27 cellular contexts compared by ENCODE assay signal in the genomic region with DNA sequence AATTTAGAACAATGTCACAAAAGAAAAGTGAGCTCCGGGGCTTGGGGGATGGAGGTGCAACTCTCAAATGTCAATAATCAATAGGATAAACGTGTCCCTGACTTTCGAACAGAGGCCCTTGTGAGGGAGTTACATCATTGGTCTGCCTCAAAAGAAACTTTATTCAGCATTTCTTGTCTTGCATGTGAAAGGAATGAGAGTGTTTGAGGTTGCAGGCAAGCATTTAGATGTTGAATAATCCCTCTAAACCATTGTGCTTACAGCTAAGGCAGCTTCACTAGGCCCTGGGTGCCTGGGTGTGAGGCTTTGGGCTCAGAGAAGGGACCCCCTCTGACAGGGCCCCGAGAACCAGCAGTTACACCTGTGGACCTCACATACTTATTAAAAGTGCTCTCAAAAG. TPM values are rescaled to one million over a fixed set of nuclear protein-coding genes. Genes with fewer than 3 reads are reported as not detected.
A peak's percentile ranks its signal among the peaks of the same experiment; 100 is the strongest.
DNase-seq lines count a peak whose midpoint lies in the region; ATAC-seq, FAIRE-seq and TF ChIP-seq lines count a peak whose summit lies in the region.
"Had no signal": no experiment of that assay in that cellular context is flagged by ENCODE, and none has a peak within 500 bp of the region (broad histone marks: within the 10 kb centered on the region; RNA-seq: fewer than 3 reads in every experiment).

No MANE protein-coding gene starts in this region.

- no peak for TF ChIP-seq CTCF in CD8-positive, alpha-beta T cell (IDR thresholded peaks at IDR 0.05)

- no peaks in the 10 kb centered on the region for H3K9me3 ChIP-seq in CD8-positive, alpha-beta T cell (ENCODE audit: low read length)
- H3K9me3 ChIP-seq in HUES48 (ENCODE audit: control insufficient read depth, insufficient read depth, low read length): no peaks in the 10 kb centered on the region
- H3K9me3 ChIP-seq: thoracic aorta had no signal

- CTCF ChIA-PET in CD8-positive, alpha-beta T cell (lab: Charles Lee): no interaction called here

- DNase-seq in CD8-positive, alpha-beta T cell: no peak
- DNase-seq in caudate nucleus (lab: John Stamatoyannopoulos, UW): no peak
- no peak for DNase-seq in immature natural killer cell
- no peak for DNase-seq in 8988T
- DNase-seq in DMS 273 (lab: John Stamatoyannopoulos, UW; ENCODE audit: unreplicated experiment): no peak
- no peak for DNase-seq in H54 (ENCODE audit: insufficient read length, low spot score)
- DNase-seq: activated CD4-positive, CD25-positive, alpha-beta regulatory T cell treated with anti-CD3 and anti-CD28 coated beads, Interleukin-2, amount 50 U/mL, for 72 hours; activated CD8-positive, alpha-beta T cell treated with anti-CD3 and anti-CD28 coated beads, Interleukin-2, amount 10 ng/mL, durations not matched to agents 7 days and 5 days; activated naive CD4-positive, alpha-beta T cell; left colon; NCI-H1092 treated with DMSO at 0.1 percent for 48 hours; NCI-H2029; NCI-H226; NCI-H82; SHP77 treated with DMSO at 0.1 percent for 48 hours; stimulated activated CD4-positive, alpha-beta T cell treated with anti-CD3 and anti-CD28 coated beads, Interleukin-1b, Interleukin-23, amount 100 ng/mL, for 48 hours; stimulated activated naive B cell treated with anti-CD40 and anti-IgM and Interleukin-4, amounts not matched to agents 10 μg/mL and 1 μg/mL and 100 μg/mL, for 72 hours; SW 1271 had no signal

- intact Hi-C loops in CD8-positive, alpha-beta T cell (cut with DNase I, micrococcal nuclease): no loop called here

- H3K36me3 ChIP-seq in CD8-positive, alpha-beta T cell (ENCODE audit: insufficient read depth, low read length): no peaks in the 10 kb centered on the region
- H3K36me3 ChIP-seq in HUES48 (ENCODE audit: control insufficient read depth, insufficient read depth, low read length): no peaks in the 10 kb centered on the region
- H3K36me3 ChIP-seq: thoracic aorta had no signal

- H3K4me3 Mint-ChIP-seq in CD8-positive, alpha-beta T cell: peak overlapping the region; percentile 63
- peak overlapping the region in 4 of 5 donors; percentile 7 to 64 (median 30) for H3K4me3 Mint-ChIP-seq in immature natural killer cell
- H3K4me3 Mint-ChIP-seq: neural crest cell; stimulated activated naive B cell treated with anti-CD40 and anti-IgM and Interleukin-4, amounts not matched to agents 10 μg/mL and 1 μg/mL and 100 μg/mL, for 72 hours had no signal

- no peak overlapping the region for H3K9ac ChIP-seq in HUES48 (ENCODE audit: low read depth, low read length)

- peaks cover 6% of the 10 kb centered on the region for H3K27me3 Mint-ChIP-seq in CD8-positive, alpha-beta T cell (ENCODE audit: low read depth)
- peaks cover 0 to 12% (median 2%) of the 10 kb centered on the region in 3 donors for H3K27me3 Mint-ChIP-seq in immature natural killer cell (ENCODE audit: low read depth in 3 of 3)
- H3K27me3 Mint-ChIP-seq: progenitor cell of endocrine pancreas had no signal

- H3K4me1 Mint-ChIP-seq in CD8-positive, alpha-beta T cell (ENCODE audit: low read depth): peaks cover 27% of the 10 kb centered on the region
- H3K4me1 Mint-ChIP-seq in immature natural killer cell: peaks cover 15 to 19% of the 10 kb centered on the region in 2 donors
- H3K4me1 Mint-ChIP-seq: neural crest cell; stimulated activated naive B cell treated with anti-CD40 and anti-IgM and Interleukin-4, amounts not matched to agents 10 μg/mL and 1 μg/mL and 100 μg/mL, for 72 hours had no signal

- no peak overlapping the region for H3K27ac Mint-ChIP-seq in CD8-positive, alpha-beta T cell
- H3K27ac Mint-ChIP-seq in immature natural killer cell: peak overlapping the region in 2 of 6 donors; percentile 6 to 11
- H3K27ac Mint-ChIP-seq: progenitor cell of endocrine pancreas; stimulated activated naive B cell treated with anti-CD40 and anti-IgM and Interleukin-4, amounts not matched to agents 10 μg/mL and 1 μg/mL and 100 μg/mL, for 72 hours had no signal

- no peaks in the 10 kb centered on the region for H3K9me3 Mint-ChIP-seq in CD8-positive, alpha-beta T cell
- peaks cover 0 to 5% (median 0%) of the 10 kb centered on the region in 6 donors for H3K9me3 Mint-ChIP-seq in immature natural killer cell

- TF ChIP-seq POLR2A in H54 (IDR thresholded peaks at IDR 0.05; ENCODE audit: low read depth, low read length): no peak

- POLR2A ChIA-PET in CD8-positive, alpha-beta T cell (lab: Charles Lee): no interaction called here

- no peak for ATAC-seq in CD8-positive, alpha-beta T cell
- ATAC-seq in HG02798 (IDR thresholded peaks at IDR 0.05; ENCODE audit: poor library complexity, unreplicated experiment): no peak
- ATAC-seq: left colon; stimulated activated naive B cell treated with anti-CD40 and anti-IgM and Interleukin-4, amounts not matched to agents 10 μg/mL and 1 μg/mL and 100 μg/mL, for 72 hours had no signal

- no peak for FAIRE-seq in H54 (lab: Jason Lieb, UNC)
- FAIRE-seq: G401.6 had no signal

- H3K36me3 Mint-ChIP-seq in CD8-positive, alpha-beta T cell: no peaks in the 10 kb centered on the region
- no peaks in the 10 kb centered on the region for H3K36me3 Mint-ChIP-seq in immature natural killer cell
- H3K36me3 Mint-ChIP-seq: CD4-positive, alpha-beta memory T cell; stimulated activated naive B cell treated with anti-CD40 and anti-IgM and Interleukin-4, amounts not matched to agents 10 μg/mL and 1 μg/mL and 100 μg/mL, for 72 hours had no signal

- H3K27ac ChIP-seq in CD8-positive, alpha-beta T cell (ENCODE audit: low read depth, low read length): no peak overlapping the region
- H3K27ac ChIP-seq in HUES48 (ENCODE audit: low read depth, low read length) (peak overlapping the region; percentile 74), caudate nucleus (ENCODE audit: low read depth, low read length) (peak overlapping the region; percentile 67)
- H3K27ac ChIP-seq: coronary artery, thoracic aorta had no signal

- no peak overlapping the region for H3K4me3 ChIP-seq in CD8-positive, alpha-beta T cell (ENCODE audit: low read depth, low read length)
- H3K4me3 ChIP-seq in HUES48 (ENCODE audit: low read depth, low read length): no peak overlapping the region
- H3K4me3 ChIP-seq: coronary artery, thoracic aorta had no signal

- peaks cover 25% of the 10 kb centered on the region for H3K4me1 ChIP-seq in CD8-positive, alpha-beta T cell (ENCODE audit: insufficient read depth, low read length)
- peaks cover 22% of the 10 kb centered on the region for H3K4me1 ChIP-seq in HUES48 (ENCODE audit: control insufficient read depth, insufficient read depth, low read length)

- H3K27me3 ChIP-seq in CD8-positive, alpha-beta T cell (ENCODE audit: insufficient read depth, low read length): no peaks in the 10 kb centered on the region
- no peaks in the 10 kb centered on the region for H3K27me3 ChIP-seq in HUES48 (ENCODE audit: control insufficient read depth, insufficient read depth, low read length)

RNA-seq across cellular contexts. Expression of gene FHL2, which starts 28.6 kb away (rescaled TPM):
- under 1 TPM; 0.38 to 0.64 TPM for total RNA-seq in CD8-positive, alpha-beta T cell
- under 1 TPM in 2 of 3 donors, not detected in 1; 0.15 to 0.29 TPM for polyA plus RNA-seq in immature natural killer cell
- total RNA-seq: OCI-LY7 had no signal
